34 cellular contexts compared by ENCODE assay signal in the genomic region with DNA sequence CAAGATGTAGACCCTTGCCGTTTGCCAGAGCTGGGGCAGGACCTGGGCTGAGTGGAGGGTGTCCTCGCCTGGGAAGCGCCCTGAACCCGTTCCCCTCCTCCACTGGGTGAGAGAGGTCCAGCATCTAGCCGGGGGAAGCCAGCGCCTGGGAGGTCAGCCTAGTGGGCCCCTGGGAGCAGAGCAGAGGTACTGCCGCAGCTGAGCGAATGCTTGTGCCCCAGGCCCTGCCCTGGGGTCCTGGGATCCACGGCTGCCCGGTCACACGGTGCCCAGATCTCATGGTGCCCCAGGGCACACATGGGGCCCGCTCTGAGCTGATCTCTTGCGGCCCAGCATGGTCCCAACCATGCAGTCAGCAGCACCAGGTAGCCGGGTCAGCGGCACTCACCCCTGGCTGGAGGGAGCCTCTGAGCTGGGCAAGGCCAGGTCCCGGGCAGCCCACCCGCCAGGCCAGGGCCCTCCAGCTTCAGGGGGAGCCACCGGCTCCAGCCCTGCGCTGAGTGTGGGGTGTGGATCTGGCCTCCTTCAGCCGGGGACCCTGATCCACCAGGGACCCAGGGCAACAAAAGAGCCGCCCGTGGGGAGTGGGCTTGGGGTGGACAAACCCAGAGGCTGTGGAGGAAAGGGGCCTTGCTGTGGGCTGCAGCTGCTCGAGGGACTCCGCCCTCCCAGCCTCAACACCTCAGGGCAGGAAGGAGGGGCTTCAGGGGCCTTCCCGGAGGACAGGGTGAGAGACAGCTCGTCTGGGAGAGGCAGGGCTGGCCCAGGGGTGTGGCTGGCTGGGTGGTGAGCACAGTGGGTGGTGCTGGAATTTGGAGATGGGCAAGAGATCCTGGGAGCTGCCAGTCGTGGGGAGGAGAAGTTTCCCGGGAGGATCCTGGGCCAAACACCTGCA. TPM values are rescaled to one million over a fixed set of nuclear protein-coding genes. Genes with fewer than 3 reads are reported as not detected.
DNase-seq lines count a peak whose midpoint lies in the region; ATAC-seq and TF ChIP-seq lines count a peak whose summit lies in the region.
"Had no signal": no experiment of that assay in that cellular context is flagged by ENCODE, and none has a peak within 500 bp of the region (broad histone marks: within the 10 kb centered on the region; RNA-seq: fewer than 3 reads in every experiment).

No MANE protein-coding gene starts in this region.

- WGBS in mesendoderm (ENCODE audit: extremely low coverage, insufficient coverage, low lambda C conversion rate): no CpG with 5 or more reads among the region's 28 CpGs

- intact Hi-C loops in tibial artery (cut with DNase I; ENCODE audit: low total_unique reads): no loop called here

- no peaks in the 10 kb centered on the region for H3K79me1 ChIP-seq in mesendoderm (ENCODE audit: low read length)

- H4K5ac ChIP-seq in mesendoderm (ENCODE audit: low read length): no peak overlapping the region

- no peak overlapping the region for H2BK5ac ChIP-seq in mesendoderm (ENCODE audit: low read length)

- DNase-seq in activated T-cell treated with anti-CD3 and anti-CD28 coated beads, Interleukin-2, amount 50 U/mL, for 1 hour: peak; percentile 17
- no peak for DNase-seq in activated T-cell treated with anti-CD3 and anti-CD28 coated beads, Interleukin-2, amount 50 U/mL, for 4 hours
- peak; percentile 88 for DNase-seq in chondrocyte (ENCODE audit: low spot score)
- DNase-seq in mesendoderm: peak; percentile 35
- peak; percentile 10 to 61 for DNase-seq in tibial artery
- DNase-seq in KBM-7: no peak
- DNase-seq in NCI-H146 treated with DMSO at 0.1 percent for 48 hours (lab: John Stamatoyannopoulos, UW; ENCODE audit: unreplicated experiment): no peak
- DNase-seq: activated CD4-positive, alpha-beta T cell treated with anti-CD3 and anti-CD28 coated beads for 36 hours; activated CD8-positive, alpha-beta T cell treated with anti-CD3 and anti-CD28 coated beads, Interleukin-2, amount 10 ng/mL, durations not matched to agents 7 days and 5 days; activated gamma-delta T cell; activated naive CD8-positive, alpha-beta T cell treated with anti-CD3 and anti-CD28 coated beads, Interleukin-2, amount 50 U/mL, for 24 hours; Calu3; central memory CD4-positive, alpha-beta T cell; DMS79 treated with DMSO at 0.1 percent for 48 hours; GF-D8; glutamatergic neuron; HFFc6; natural killer cell; NCI-H1417 treated with DMSO at 0.1 percent for 48 hours; NCI-H2081; NCI-H345; NCI-H774; stimulated activated CD4-positive, alpha-beta T cell treated with anti-CD3 and anti-CD28 coated beads, Interleukin-2, amount 100 ng/mL, for 48 hours; stomach; SW 1271; transverse colon had no signal

- in situ Hi-C loops in KBM-7 (cut with MboI; ENCODE audit: low pct_unique_long_range_greater_than_20kb, low sequenced_read_pairs): no loop called here

- TF ChIP-seq CTCF in chondrocyte (IDR thresholded peaks at IDR 0.05) (no peak), tibial artery (IDR thresholded peaks at IDR 0.05) (no peak)

- no peak overlapping the region for H3K23ac ChIP-seq in mesendoderm (ENCODE audit: low read length)

- no peak overlapping the region for H3K4me3 ChIP-seq in mesendoderm (ENCODE audit: low read length)
- no peak overlapping the region for H3K4me3 ChIP-seq in tibial artery
- H3K4me3 ChIP-seq: lung, ovary, Peyer's patch, stomach, transverse colon had no signal

- H2BK15ac ChIP-seq in mesendoderm (replicated peaks; ENCODE audit: low read depth): no peak overlapping the region

- peaks cover 11% of the 10 kb centered on the region for H3K27me3 ChIP-seq in mesendoderm (ENCODE audit: insufficient read depth, low read length, poor library complexity)
- peaks cover 8 to 73% of the 10 kb centered on the region in 2 donors for H3K27me3 ChIP-seq in tibial artery

- ATAC-seq in activated T-cell treated with anti-CD3 and anti-CD28 coated beads, Interleukin-2, amount 50 U/mL, for 4 hours: no peak
- ATAC-seq in HG03439 (IDR thresholded peaks at IDR 0.05; ENCODE audit: unreplicated experiment): no peak
- ATAC-seq: activated CD4-positive, alpha-beta T cell treated with anti-CD3 and anti-CD28 coated beads for 36 hours; activated CD8-positive, alpha-beta T cell treated with anti-CD3 and anti-CD28 coated beads, Interleukin-2, amount 10 ng/mL, durations not matched to agents 7 days and 5 days; activated naive CD8-positive, alpha-beta T cell treated with anti-CD3 and anti-CD28 coated beads, Interleukin-2, amount 50 U/mL, for 24 hours; esophagus mucosa; natural killer cell had no signal

- H3K36me3 Mint-ChIP-seq in activated T-cell treated with anti-CD3 and anti-CD28 coated beads, Interleukin-2, amount 50 U/mL, for 4 hours (ENCODE audit: insufficient read depth): no peaks in the 10 kb centered on the region
- no peaks in the 10 kb centered on the region for H3K36me3 Mint-ChIP-seq in chondrocyte (ENCODE audit: low read depth)
- H3K36me3 Mint-ChIP-seq: natural killer cell had no signal

- no peak overlapping the region for H2BK120ac ChIP-seq in mesendoderm (ENCODE audit: low read depth, low read length)

- H3K36me3 ChIP-seq in mesendoderm (ENCODE audit: control insufficient read depth, insufficient read depth, low read length) (no peaks in the 10 kb centered on the region), tibial artery (no peaks in the 10 kb centered on the region)
- H3K36me3 ChIP-seq: ovary, Peyer's patch, stomach, transverse colon had no signal

- no peak overlapping the region for H3K27ac ChIP-seq in mesendoderm (ENCODE audit: low read depth, low read length)
- H3K27ac ChIP-seq in tibial artery: no peak overlapping the region
- H3K27ac ChIP-seq: ovary, Peyer's patch, stomach, transverse colon had no signal

- no peak overlapping the region for H3K18ac ChIP-seq in mesendoderm (ENCODE audit: low read length)

- no peak overlapping the region for H3K56ac ChIP-seq in mesendoderm (ENCODE audit: low read length)

- peaks cover 9% of the 10 kb centered on the region for H3K4me1 Mint-ChIP-seq in activated T-cell treated with anti-CD3 and anti-CD28 coated beads, Interleukin-2, amount 50 U/mL, for 4 hours (ENCODE audit: low read depth)
- no peaks in the 10 kb centered on the region for H3K4me1 Mint-ChIP-seq in chondrocyte (ENCODE audit: low read depth)

- no peak overlapping the region for H2AK5ac ChIP-seq in mesendoderm (ENCODE audit: low read length)

- no peak overlapping the region for H3K4me3 Mint-ChIP-seq in activated T-cell treated with anti-CD3 and anti-CD28 coated beads, Interleukin-2, amount 50 U/mL, for 4 hours
- no peak overlapping the region for H3K4me3 Mint-ChIP-seq in chondrocyte (ENCODE audit: unreplicated experiment)
- H3K4me3 Mint-ChIP-seq: activated CD4-positive, alpha-beta T cell treated with anti-CD3 and anti-CD28 coated beads for 36 hours; activated CD8-positive, alpha-beta T cell treated with anti-CD3 and anti-CD28 coated beads, Interleukin-2, amount 10 ng/mL, durations not matched to agents 7 days and 5 days; activated naive CD8-positive, alpha-beta T cell treated with anti-CD3 and anti-CD28 coated beads, Interleukin-2, amount 50 U/mL, for 24 hours; dendritic cell treated with granulocyte-macrophage colony-stimulating factor and Interleukin-4, amounts not matched to agents 40 ng/mL and 50 ng/mL, for 4 days; HFFc6; natural killer cell had no signal

- H3K4me2 ChIP-seq in mesendoderm (ENCODE audit: low read length): no peak overlapping the region

- H4K8ac ChIP-seq in mesendoderm (ENCODE audit: low read depth, low read length): no peak overlapping the region

- H3K9ac ChIP-seq in mesendoderm (ENCODE audit: low read length): no peak overlapping the region

- no peaks in the 10 kb centered on the region for H3K79me2 ChIP-seq in mesendoderm (ENCODE audit: control insufficient read depth, insufficient read depth, low read length)

- peaks cover 0 to 21% (median 8%) of the 10 kb centered on the region in 3 donors for H3K9me3 ChIP-seq in tibial artery
- H3K9me3 ChIP-seq: ovary, transverse colon had no signal

- no peaks in the 10 kb centered on the region for H3K9me3 Mint-ChIP-seq in activated T-cell treated with anti-CD3 and anti-CD28 coated beads, Interleukin-2, amount 50 U/mL, for 4 hours
- H3K9me3 Mint-ChIP-seq in chondrocyte (ENCODE audit: low read depth): peaks cover 2% of the 10 kb centered on the region
- H3K9me3 Mint-ChIP-seq: activated naive CD8-positive, alpha-beta T cell treated with anti-CD3 and anti-CD28 coated beads, Interleukin-2, amount 50 U/mL, for 24 hours had no signal

- no peak overlapping the region for H3K4ac ChIP-seq in mesendoderm (ENCODE audit: low read depth, low read length)

- peaks cover 21% of the 10 kb centered on the region for H3K27me3 Mint-ChIP-seq in activated T-cell treated with anti-CD3 and anti-CD28 coated beads, Interleukin-2, amount 50 U/mL, for 4 hours (ENCODE audit: low read depth)
- peaks cover 20% of the 10 kb centered on the region for H3K27me3 Mint-ChIP-seq in chondrocyte (ENCODE audit: low read depth)

- H3K4me1 ChIP-seq in mesendoderm (ENCODE audit: control insufficient read depth, low read depth, low read length) (no peaks in the 10 kb centered on the region), tibial artery (peaks cover 0 to 18% (median 16%) of the 10 kb centered on the region in 4 donors)

- H3K27ac Mint-ChIP-seq in chondrocyte (ENCODE audit: unreplicated experiment): no peak overlapping the region
- H3K27ac Mint-ChIP-seq: activated CD4-positive, alpha-beta T cell treated with anti-CD3 and anti-CD28 coated beads for 36 hours; activated CD8-positive, alpha-beta T cell treated with anti-CD3 and anti-CD28 coated beads, Interleukin-2, amount 10 ng/mL, durations not matched to agents 7 days and 5 days; activated naive CD8-positive, alpha-beta T cell treated with anti-CD3 and anti-CD28 coated beads, Interleukin-2, amount 50 U/mL, for 24 hours; dendritic cell treated with granulocyte-macrophage colony-stimulating factor and Interleukin-4, amounts not matched to agents 40 ng/mL and 50 ng/mL, for 4 days; HFFc6; natural killer cell had no signal

RNA-seq across cellular contexts. Expression of gene CPLX1, which starts 4.1 kb away (rescaled TPM):
- total RNA-seq in activated T-cell treated with anti-CD3 and anti-CD28 coated beads, Interleukin-2, amount 50 U/mL, for 4 hours: 1 to 10 TPM in 1 of 3 donors, under 1 TPM in 2; 0.50 to 1.0 (median 0.58) TPM
- not detected in 3 replicates for total RNA-seq in chondrocyte
- polyA plus RNA-seq in mesendoderm (2013, experiment 1 of 2): 0.20 TPM
- polyA plus RNA-seq in mesendoderm (2013, experiment 2 of 2): 0.22 TPM
- total RNA-seq: fibroblast of villous mesenchyme, LHCN-M2, natural killer cell had no signal

Comparison
In these comparisons a context has a peak if more than half of its experiments do, and no peak if none do; other contexts are left out.
1. DNase-seq: peak in activated T-cell treated with anti-CD3 and anti-CD28 coated beads, Interleukin-2, amount 50 U/mL, for 1 hour (single experiment), chondrocyte (single experiment), mesendoderm (single experiment) and tibial artery (2 of 2); none in activated T-cell treated with anti-CD3 and anti-CD28 coated beads, Interleukin-2, amount 50 U/mL, for 4 hours (single experiment), KBM-7 (single experiment) and NCI-H146 treated with DMSO at 0.1 percent for 48 hours (single experiment).